29 cellular contexts compared by ENCODE assay signal in the genomic region with DNA sequence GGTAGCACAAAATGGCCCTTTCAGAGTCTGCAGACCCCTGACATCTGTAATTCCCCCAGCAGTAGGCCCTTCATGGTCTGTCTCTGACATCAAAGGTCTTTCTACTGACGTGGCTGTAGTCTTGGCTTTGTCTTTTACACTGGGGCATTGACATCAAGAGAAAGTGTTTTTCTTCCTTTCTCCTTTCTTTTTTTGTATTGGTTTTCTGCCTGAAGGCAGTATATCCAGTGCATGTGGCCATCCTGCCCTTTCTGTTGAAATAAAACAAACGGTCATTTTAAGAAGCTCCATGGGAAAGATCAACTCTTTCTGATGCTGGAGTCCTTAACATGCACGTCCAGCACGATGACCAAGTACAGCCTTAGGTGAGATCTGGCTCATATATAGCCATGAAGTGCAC.
"Had no signal": no experiment of that assay in that cellular context is flagged by ENCODE, and none has a peak within 500 bp of the region (broad histone marks: within the 10 kb centered on the region; RNA-seq: fewer than 3 reads in every experiment).

No MANE protein-coding gene starts in this region.

- H3K4me3 Mint-ChIP-seq: activated B cell treated with CpG ODN at 0.5 μM for 24 hours; activated CD8-positive, alpha-beta T cell treated with anti-CD3 and anti-CD28 coated beads for 36 hours; activated naive CD4-positive, alpha-beta T cell treated with anti-CD3 and anti-CD28 coated beads for 36 hours; activated naive CD4-positive, alpha-beta T cell treated with anti-CD3 and anti-CD28 coated beads, Interleukin-2, amount 50 U/mL, for 24 hours; activated naive CD8-positive, alpha-beta T cell treated with anti-CD3 and anti-CD28 coated beads for 36 hours; activated naive CD8-positive, alpha-beta T cell treated with anti-CD3 and anti-CD28 coated beads, Interleukin-2, amount 50 U/mL, for 24 hours; activated T-cell treated with anti-CD3 and anti-CD28 coated beads, Interleukin-2, amount 50 U/mL, for 4 hours; activated T-helper 17 cell treated with anti-CD3 and anti-CD28 coated beads, Interleukin-2, amount 50 U/mL, for 72 hours; T-helper 17 cell; T-helper 2 cell treated with Interferon-gamma antibody and Interleukin-4, amounts not matched to agents 5 μg/mL and 100 μg/mL, for 36 hours had no signal

- H3K36me3 ChIP-seq: adrenal gland, colonic mucosa, esophagus squamous epithelium, WERI-Rb-1 had no signal

- H3K4me1 Mint-ChIP-seq: activated B cell treated with CpG ODN at 0.5 μM for 24 hours; activated naive CD4-positive, alpha-beta T cell treated with anti-CD3 and anti-CD28 coated beads, Interleukin-2, amount 50 U/mL, for 24 hours; activated naive CD8-positive, alpha-beta T cell treated with anti-CD3 and anti-CD28 coated beads for 36 hours; activated T-helper 17 cell treated with anti-CD3 and anti-CD28 coated beads, Interleukin-2, amount 50 U/mL, for 72 hours; T-helper 17 cell had no signal

- H3K9me3 Mint-ChIP-seq: activated B cell treated with CpG ODN at 0.5 μM for 24 hours; activated CD8-positive, alpha-beta T cell treated with anti-CD3 and anti-CD28 coated beads for 36 hours; activated naive CD4-positive, alpha-beta T cell treated with anti-CD3 and anti-CD28 coated beads for 36 hours; activated naive CD4-positive, alpha-beta T cell treated with anti-CD3 and anti-CD28 coated beads, Interleukin-2, amount 50 U/mL, for 24 hours; activated naive CD8-positive, alpha-beta T cell treated with anti-CD3 and anti-CD28 coated beads for 36 hours; activated naive CD8-positive, alpha-beta T cell treated with anti-CD3 and anti-CD28 coated beads, Interleukin-2, amount 50 U/mL, for 24 hours; activated T-cell treated with anti-CD3 and anti-CD28 coated beads, Interleukin-2, amount 50 U/mL, for 4 hours; activated T-helper 17 cell treated with anti-CD3 and anti-CD28 coated beads, Interleukin-2, amount 50 U/mL, for 72 hours; T-helper 2 cell treated with Interferon-gamma antibody and Interleukin-4, amounts not matched to agents 5 μg/mL and 100 μg/mL, for 36 hours had no signal

- DNase-seq: activated B cell treated with CpG ODN at 0.5 μM for 24 hours; activated CD4-positive, alpha-beta T cell treated with anti-CD3 and anti-CD28 coated beads for 48 hours; activated CD4-positive, alpha-beta T cell treated with anti-CD3 and anti-CD28 coated beads, Interleukin-2, amount 50 U/mL, for 1 hour; activated CD4-positive, alpha-beta T cell treated with anti-CD3 and anti-CD28 coated beads, Interleukin-2, amount 50 U/mL, for 48 hours; activated CD8-positive, alpha-beta memory T cell treated with anti-CD3 and anti-CD28 coated beads for 24 hours; activated CD8-positive, alpha-beta T cell treated with anti-CD3 and anti-CD28 coated beads for 36 hours; activated effector memory CD4-positive, alpha-beta T cell treated with Interleukin-2 at 50 U/mL for 16 hours; activated gamma-delta T cell treated with Interleukin-2 at 50 U/mL for 16 hours; activated naive CD4-positive, alpha-beta T cell treated with anti-CD3 and anti-CD28 coated beads for 36 hours; activated naive CD8-positive, alpha-beta T cell treated with anti-CD3 and anti-CD28 coated beads for 36 hours; activated naive CD8-positive, alpha-beta T cell treated with anti-CD3 and anti-CD28 coated beads, Interleukin-2, amount 50 U/mL, for 24 hours; activated T-cell treated with anti-CD3 and anti-CD28 coated beads, Interleukin-2, amount 50 U/mL, for 4 hours; adrenal gland; amygdala; aorta; body of pancreas; caudate nucleus; colonic mucosa; effector CD8-positive, alpha-beta T cell; esophagus squamous epithelium; head of caudate nucleus; T-helper 17 cell; T1000; WERI-Rb-1 had no signal

- H3K27me3 ChIP-seq: adrenal gland, body of pancreas, colonic mucosa, esophagus squamous epithelium had no signal

- H3K27me3 Mint-ChIP-seq: activated B cell treated with CpG ODN at 0.5 μM for 24 hours; activated CD8-positive, alpha-beta T cell treated with anti-CD3 and anti-CD28 coated beads for 36 hours; activated naive CD4-positive, alpha-beta T cell treated with anti-CD3 and anti-CD28 coated beads, Interleukin-2, amount 50 U/mL, for 24 hours; activated naive CD8-positive, alpha-beta T cell treated with anti-CD3 and anti-CD28 coated beads, Interleukin-2, amount 50 U/mL, for 24 hours; activated T-helper 17 cell treated with anti-CD3 and anti-CD28 coated beads, Interleukin-2, amount 50 U/mL, for 72 hours; T-helper 17 cell had no signal

- H3K27ac ChIP-seq: adrenal gland, body of pancreas, colonic mucosa, epithelial cell of prostate, esophagus squamous epithelium, WERI-Rb-1 had no signal

- ATAC-seq: activated CD4-positive, CD25-positive, alpha-beta regulatory T cell treated with anti-CD3 and anti-CD28 coated beads, Interleukin-2, amount 50 U/mL, for 24 hours; activated CD8-positive, alpha-beta T cell treated with anti-CD3 and anti-CD28 coated beads for 36 hours; activated naive CD8-positive, alpha-beta T cell treated with anti-CD3 and anti-CD28 coated beads, Interleukin-2, amount 50 U/mL, for 24 hours; activated T-cell treated with anti-CD3 and anti-CD28 coated beads, Interleukin-2, amount 50 U/mL, for 4 hours; activated T-helper 17 cell treated with anti-CD3 and anti-CD28 coated beads, Interleukin-2, amount 50 U/mL, for 72 hours; body of pancreas; T-helper 17 cell had no signal

- H3K9me3 ChIP-seq: adrenal gland, body of pancreas, colonic mucosa, esophagus squamous epithelium had no signal

- H3K4me1 ChIP-seq: body of pancreas, colonic mucosa had no signal

- H3K4me3 ChIP-seq: adrenal gland, body of pancreas, colonic mucosa, esophagus squamous epithelium had no signal

- H3K36me3 Mint-ChIP-seq: activated naive CD4-positive, alpha-beta T cell treated with anti-CD3 and anti-CD28 coated beads, Interleukin-2, amount 50 U/mL, for 24 hours; activated naive CD8-positive, alpha-beta T cell treated with anti-CD3 and anti-CD28 coated beads for 36 hours had no signal

- H3K27ac Mint-ChIP-seq: activated B cell treated with CpG ODN at 0.5 μM for 24 hours; activated CD8-positive, alpha-beta T cell treated with anti-CD3 and anti-CD28 coated beads for 36 hours; activated naive CD4-positive, alpha-beta T cell treated with anti-CD3 and anti-CD28 coated beads for 36 hours; activated naive CD4-positive, alpha-beta T cell treated with anti-CD3 and anti-CD28 coated beads, Interleukin-2, amount 50 U/mL, for 24 hours; activated naive CD8-positive, alpha-beta T cell treated with anti-CD3 and anti-CD28 coated beads for 36 hours; activated naive CD8-positive, alpha-beta T cell treated with anti-CD3 and anti-CD28 coated beads, Interleukin-2, amount 50 U/mL, for 24 hours; activated T-helper 17 cell treated with anti-CD3 and anti-CD28 coated beads, Interleukin-2, amount 50 U/mL, for 72 hours; T-helper 17 cell; T-helper 2 cell treated with Interferon-gamma antibody and Interleukin-4, amounts not matched to agents 5 μg/mL and 100 μg/mL, for 36 hours had no signal
